ENCODE assay signal across 26 cellular contexts in genomic region chr5:31957151-31957550, GRCh38.
"Had no signal": no experiment of that assay in that cellular context is flagged by ENCODE, and none has a peak within 500 bp of the region (broad histone marks: within the 10 kb centered on the region; RNA-seq: fewer than 3 reads in every experiment).

No MANE protein-coding gene starts in this region.

- H3K27me3 Mint-ChIP-seq: dendritic cell treated with granulocyte-macrophage colony-stimulating factor and Interleukin-4, amounts not matched to agents 40 ng/mL and 50 ng/mL, for 4 days; progenitor cell of endocrine pancreas had no signal

- H3K27ac Mint-ChIP-seq: dendritic cell treated with granulocyte-macrophage colony-stimulating factor and Interleukin-4, amounts not matched to agents 40 ng/mL and 50 ng/mL, for 4 days; endodermal cell; natural killer cell; progenitor cell of endocrine pancreas; stimulated activated memory B cell treated with anti-CD40 and anti-IgM and Interleukin-4, amounts not matched to agents 10 μg/mL and 1 μg/mL and 100 μg/mL, for 72 hours had no signal

- H2AFZ ChIP-seq: parathyroid adenoma had no signal

- H3K27ac ChIP-seq: colonic mucosa, esophagus muscularis mucosa, foreskin keratinocyte, gastroesophageal sphincter, left lung, lower lobe of right lung, neutrophil, parathyroid adenoma, sigmoid colon, testis, tibial artery, upper lobe of left lung had no signal

- H3K79me2 ChIP-seq: parathyroid adenoma had no signal

- H3K4me1 Mint-ChIP-seq: central memory CD8-positive, alpha-beta T cell; stimulated activated memory B cell treated with anti-CD40 and anti-IgM and Interleukin-4, amounts not matched to agents 10 μg/mL and 1 μg/mL and 100 μg/mL, for 72 hours had no signal

- H3K4me3 Mint-ChIP-seq: central memory CD8-positive, alpha-beta T cell; dendritic cell treated with granulocyte-macrophage colony-stimulating factor and Interleukin-4, amounts not matched to agents 40 ng/mL and 50 ng/mL, for 4 days; endodermal cell; natural killer cell; stimulated activated memory B cell treated with anti-CD40 and anti-IgM and Interleukin-4, amounts not matched to agents 10 μg/mL and 1 μg/mL and 100 μg/mL, for 72 hours had no signal

- H3K36me3 ChIP-seq: colonic mucosa, esophagus muscularis mucosa, gastroesophageal sphincter, left lung, lower lobe of right lung, neutrophil, sigmoid colon, tibial artery, upper lobe of left lung had no signal

- FAIRE-seq: endothelial cell of umbilical vein, keratinocyte, urothelium cell line had no signal

- H3K9me3 ChIP-seq: colonic mucosa, esophagus muscularis mucosa, gastroesophageal sphincter, left lung, neutrophil, sigmoid colon, testis, tibial artery, upper lobe of left lung had no signal

- H3K36me3 Mint-ChIP-seq: natural killer cell; stimulated activated memory B cell treated with anti-CD40 and anti-IgM and Interleukin-4, amounts not matched to agents 10 μg/mL and 1 μg/mL and 100 μg/mL, for 72 hours had no signal

- H3K9me3 Mint-ChIP-seq: central memory CD8-positive, alpha-beta T cell; dendritic cell treated with granulocyte-macrophage colony-stimulating factor and Interleukin-4, amounts not matched to agents 40 ng/mL and 50 ng/mL, for 4 days; endodermal cell; natural killer cell; stimulated activated memory B cell treated with anti-CD40 and anti-IgM and Interleukin-4, amounts not matched to agents 10 μg/mL and 1 μg/mL and 100 μg/mL, for 72 hours had no signal

- H3K4me1 ChIP-seq: colonic mucosa, parathyroid adenoma had no signal

- ATAC-seq: foreskin keratinocyte; gastroesophageal sphincter; left lung; lower lobe of right lung; natural killer cell; stimulated activated memory B cell treated with anti-CD40 and anti-IgM and Interleukin-4, amounts not matched to agents 10 μg/mL and 1 μg/mL and 100 μg/mL, for 72 hours; stimulated activated naive CD8-positive, alpha-beta T cell treated with anti-CD3 and anti-CD28 coated beads, Interleukin-15, Interleukin-2, amounts not matched to agents 100 U/mL and 50 U/mL, for 24 hours had no signal

- H3K9ac ChIP-seq: parathyroid adenoma had no signal

- H3K27me3 ChIP-seq: colonic mucosa, esophagus muscularis mucosa, foreskin keratinocyte, gastroesophageal sphincter, left lung, neutrophil, sigmoid colon, testis, tibial artery, upper lobe of left lung had no signal

- H3K4me3 ChIP-seq: colonic mucosa, esophagus muscularis mucosa, gastroesophageal sphincter, left lung, lower lobe of right lung, sigmoid colon, testis, tibial artery, upper lobe of left lung had no signal

- DNase-seq: colonic mucosa; effector CD8-positive, alpha-beta T cell; endodermal cell; foreskin keratinocyte; glutamatergic neuron; left lung; lower lobe of right lung; natural killer cell; sigmoid colon; stimulated activated CD4-positive, alpha-beta T cell treated with anti-CD3 and anti-CD28 coated beads, Interleukin-4, amount 100 ng/mL, for 4 hours; stimulated activated naive CD8-positive, alpha-beta T cell treated with anti-CD3 and anti-CD28 coated beads, Interleukin-15, Interleukin-2, amounts not matched to agents 100 U/mL and 50 U/mL, for 24 hours; substantia nigra; testis; tibial artery; upper lobe of left lung had no signal
